21 cellular contexts compared by ENCODE assay signal in the genomic region with DNA sequence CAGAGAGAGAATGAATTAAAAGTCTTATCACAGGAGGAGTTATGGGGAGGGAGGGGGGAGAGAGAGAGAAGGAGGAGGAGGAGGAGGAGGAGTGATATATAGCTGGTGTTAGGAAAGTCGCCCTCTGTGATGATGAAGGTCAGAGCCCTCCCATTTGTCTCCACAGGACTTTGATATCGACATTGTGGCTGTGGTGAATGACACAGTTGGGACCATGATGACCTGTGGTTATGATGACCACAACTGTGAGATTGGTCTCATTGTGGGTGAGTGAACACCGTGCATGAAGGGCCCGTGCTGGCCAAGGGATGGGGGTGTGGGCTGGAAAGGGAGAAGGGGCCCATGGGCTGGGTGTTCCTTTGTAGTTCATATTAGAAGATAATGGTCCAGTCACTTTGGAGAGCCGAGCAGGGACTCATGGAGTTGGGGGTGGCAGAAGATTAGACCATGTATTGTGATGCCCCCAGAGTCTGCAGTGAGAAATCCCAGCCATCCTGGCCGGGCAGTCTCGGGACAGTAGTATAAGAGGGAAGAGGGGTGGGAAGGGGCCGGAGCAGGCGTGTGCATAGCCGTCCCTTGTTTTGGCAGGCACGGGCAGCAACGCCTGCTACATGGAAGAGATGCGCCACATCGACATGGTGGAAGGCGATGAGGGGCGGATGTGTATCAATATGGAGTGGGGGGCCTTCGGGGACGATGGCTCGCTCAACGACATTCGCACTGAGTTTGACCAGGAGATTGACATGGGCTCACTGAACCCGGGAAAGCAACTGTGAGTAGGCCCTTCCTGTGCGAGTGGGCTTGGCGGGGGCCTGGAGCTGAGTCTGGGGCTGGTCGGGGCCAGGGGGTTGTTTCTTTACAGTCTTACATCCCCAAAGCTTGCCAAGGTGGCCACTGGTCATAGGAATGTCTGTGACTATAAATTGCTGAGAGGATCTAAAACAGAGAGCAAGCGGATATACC. TPM values are rescaled to one million over a fixed set of nuclear protein-coding genes. Genes with fewer than 3 reads are reported as not detected.
DNase-seq lines count a peak whose midpoint lies in the region; ATAC-seq, FAIRE-seq and TF ChIP-seq lines count a peak whose summit lies in the region.
"Had no signal": no experiment of that assay in that cellular context is flagged by ENCODE, and none has a peak within 500 bp of the region (broad histone marks: within the 10 kb centered on the region; RNA-seq: fewer than 3 reads in every experiment).

No MANE protein-coding gene starts in this region.

- TF ChIP-seq POLR2A in vagina (IDR thresholded peaks at IDR 0.05), result no peak

- H3K4me3 Mint-ChIP-seq in MCF 10A (ENCODE audit: unreplicated experiment), result no peak overlapping the region
- no peak overlapping the region for H3K4me3 Mint-ChIP-seq in astrocyte (ENCODE audit: unreplicated experiment)
- H3K4me3 Mint-ChIP-seq in nephron progenitor cell, result no peak overlapping the region
- H3K4me3 Mint-ChIP-seq: activated CD4-positive, alpha-beta T cell treated with anti-CD3 and anti-CD28 coated beads, Interleukin-2, amount 10 ng/mL, durations not matched to agents 7 days and 5 days; activated T-cell treated with anti-CD3 and anti-CD28 coated beads, Interleukin-2, amount 50 U/mL, for 4 hours had no signal

- H3K79me2 ChIP-seq in mammary epithelial cell (ENCODE audit: insufficient read depth, low read length) (peaks cover 37% of the 10 kb centered on the region), astrocyte (ENCODE audit: insufficient read depth, low read length) (no peaks in the 10 kb centered on the region)

- intact Hi-C loops in MCF 10A (cut with micrococcal nuclease), result loop anchor here (10.0 kb wide), 1 partner anchor 111 kb away; no protein-coding TSS in a partner anchor
- intact Hi-C loops in mammary epithelial cell (cut with micrococcal nuclease), result no loop called here
- intact Hi-C loops in vagina (cut with DNase I), result loop anchor here (2.0 kb wide), 1 partner anchor 159 kb away; no protein-coding TSS in a partner anchor

- in situ Hi-C loops in mammary epithelial cell (cut with MboI; ENCODE audit: low sequenced_read_pairs in 2 of 2), result loop anchor here in 1 of 2 donors (10.0 kb wide), 1 partner anchor 169 kb away; no protein-coding TSS in a partner anchor

- DNase-seq in MCF 10A (ENCODE audit: unreplicated experiment) (no peak), mammary epithelial cell (no peak), astrocyte (ENCODE audit: low read depth) (no peak), nephron progenitor cell (no peak), vagina (ENCODE audit: extremely low spot score in 2 of 2) (no peak), GM03348 (ENCODE audit: low spot score) (no peak)
- DNase-seq: activated CD4-positive, alpha-beta T cell treated with anti-CD3 and anti-CD28 coated beads, Interleukin-2, amount 10 ng/mL, durations not matched to agents 7 days and 5 days; activated T-cell treated with anti-CD3 and anti-CD28 coated beads, Interleukin-2, amount 50 U/mL, for 4 hours; DND-41; foreskin keratinocyte; left cardiac atrium; NCI-H1436 treated with DMSO at 0.1 percent for 48 hours; Peyer's patch; stimulated activated CD4-positive, alpha-beta T cell treated with anti-CD3 and anti-CD28 coated beads, Interleukin-12 subunit alpha, Interleukin-12 subunit beta, amount 100 ng/mL, for 4 hours had no signal

- ATAC-seq in GM19397 (IDR thresholded peaks at IDR 0.05; ENCODE audit: unreplicated experiment) (no peak), HG02852 (IDR thresholded peaks at IDR 0.05; ENCODE audit: unreplicated experiment) (no peak)
- ATAC-seq: activated T-cell treated with anti-CD3 and anti-CD28 coated beads, Interleukin-2, amount 50 U/mL, for 4 hours; foreskin keratinocyte; SK-N-SH treated with all-trans-retinoic acid at 6 μM for 48 hours had no signal

- no peaks in the 10 kb centered on the region for H3K27me3 Mint-ChIP-seq in MCF 10A (ENCODE audit: insufficient read depth, unreplicated experiment)
- H3K27me3 Mint-ChIP-seq in astrocyte (ENCODE audit: low read depth, unreplicated experiment), result no peaks in the 10 kb centered on the region
- no peaks in the 10 kb centered on the region for H3K27me3 Mint-ChIP-seq in nephron progenitor cell (ENCODE audit: low read depth, poor library complexity)
- H3K27me3 Mint-ChIP-seq: activated CD4-positive, alpha-beta T cell treated with anti-CD3 and anti-CD28 coated beads, Interleukin-2, amount 10 ng/mL, durations not matched to agents 7 days and 5 days had no signal

- TF ChIP-seq CTCF in MCF 10A (IDR thresholded peaks at IDR 0.05; ENCODE audit: unreplicated experiment) (no peak), mammary epithelial cell (conservative IDR thresholded peaks at IDR 0.05 in 1 of 2, IDR thresholded peaks at IDR 0.05 in 1 of 2; ENCODE audit: extremely low read depth in 1 of 2, insufficient read depth in 1 of 2, low read depth in 1 of 2, low read length in 2 of 2) (no peak), astrocyte (IDR thresholded peaks at IDR 0.05; ENCODE audit: insufficient read depth, low read depth, low read length) (no peak), nephron progenitor cell (IDR thresholded peaks at IDR 0.05) (no peak), vagina (IDR thresholded peaks at IDR 0.05) (no peak)

- H4K20me1 ChIP-seq in mammary epithelial cell (ENCODE audit: insufficient read depth, low read length), result no peaks in the 10 kb centered on the region
- no peaks in the 10 kb centered on the region for H4K20me1 ChIP-seq in astrocyte (ENCODE audit: insufficient read depth, low read length)

- FAIRE-seq in astrocyte (lab: Jason Lieb, UNC), result no peak
- FAIRE-seq: endothelial cell of umbilical vein, TTC549 had no signal

- 97% methylated on average over 19 of the region's 26 CpGs for WGBS in mammary epithelial cell (ENCODE audit: low coverage, missing lambda C conversion rate)

- H3K9ac ChIP-seq in mammary epithelial cell (ENCODE audit: insufficient read depth, low read length), result no peak overlapping the region
- H3K9ac ChIP-seq in astrocyte (ENCODE audit: low read length), result no peak overlapping the region

- no peaks in the 10 kb centered on the region for H3K9me3 Mint-ChIP-seq in MCF 10A (ENCODE audit: unreplicated experiment)
- no peaks in the 10 kb centered on the region for H3K9me3 Mint-ChIP-seq in astrocyte (ENCODE audit: unreplicated experiment)
- H3K9me3 Mint-ChIP-seq in nephron progenitor cell, result no peaks in the 10 kb centered on the region
- H3K9me3 Mint-ChIP-seq: activated CD4-positive, alpha-beta T cell treated with anti-CD3 and anti-CD28 coated beads, Interleukin-2, amount 10 ng/mL, durations not matched to agents 7 days and 5 days; activated T-cell treated with anti-CD3 and anti-CD28 coated beads, Interleukin-2, amount 50 U/mL, for 4 hours had no signal

- H3K36me3 ChIP-seq in mammary epithelial cell (ENCODE audit: insufficient read depth, low read length) (peaks cover 44% of the 10 kb centered on the region), astrocyte (ENCODE audit: insufficient read depth, low read length) (peaks cover 7% of the 10 kb centered on the region), vagina (no peaks in the 10 kb centered on the region)

- H3K4me1 Mint-ChIP-seq in MCF 10A (ENCODE audit: insufficient read depth, unreplicated experiment), result peaks cover 20% of the 10 kb centered on the region
- H3K4me1 Mint-ChIP-seq in astrocyte (ENCODE audit: low read depth, unreplicated experiment), result no peaks in the 10 kb centered on the region
- H3K4me1 Mint-ChIP-seq in nephron progenitor cell, result peaks cover 44% of the 10 kb centered on the region

- H3K27ac ChIP-seq in mammary epithelial cell (ENCODE audit: insufficient read depth, low read depth, low read length) (no peak overlapping the region), astrocyte (ENCODE audit: low read depth, low read length) (no peak overlapping the region), vagina (peak overlapping the region; percentile 70)
- H3K27ac ChIP-seq: foreskin keratinocyte, psoas muscle had no signal

- H3K27me3 ChIP-seq in mammary epithelial cell (ENCODE audit: insufficient read depth, low read length) (no peaks in the 10 kb centered on the region), astrocyte (ENCODE audit: insufficient read depth, low read length) (no peaks in the 10 kb centered on the region), vagina (no peaks in the 10 kb centered on the region)
- H3K27me3 ChIP-seq: foreskin keratinocyte, Peyer's patch, tibial nerve had no signal

- no peaks in the 10 kb centered on the region for H3K4me1 ChIP-seq in mammary epithelial cell (ENCODE audit: insufficient read depth, low read length)
- no peaks in the 10 kb centered on the region for H3K4me1 ChIP-seq in astrocyte (ENCODE audit: insufficient read depth, low read length)
- H3K4me1 ChIP-seq in vagina, result no peaks in the 10 kb centered on the region
- H3K4me1 ChIP-seq: foreskin keratinocyte, tibial nerve had no signal

- no peak overlapping the region for H3K4me2 ChIP-seq in mammary epithelial cell (ENCODE audit: insufficient read depth, low read depth, low read length)
- no peak overlapping the region for H3K4me2 ChIP-seq in astrocyte (ENCODE audit: low read length)

- H3K4me3 ChIP-seq in mammary epithelial cell (replicated peaks in 1 of 3; ENCODE audit: insufficient read depth in 1 of 3, low read depth in 2 of 3, low read length in 3 of 3) (no peak overlapping the region), astrocyte (ENCODE audit: insufficient read depth, low read depth, low read length) (no peak overlapping the region), vagina (no peak overlapping the region)
- H3K4me3 ChIP-seq: Peyer's patch, psoas muscle, tibial nerve had no signal

- H3K36me3 Mint-ChIP-seq in MCF 10A (ENCODE audit: insufficient read depth, unreplicated experiment) (peaks cover 36% of the 10 kb centered on the region), astrocyte (ENCODE audit: low read depth, unreplicated experiment) (peaks cover 34% of the 10 kb centered on the region), nephron progenitor cell (ENCODE audit: low read depth) (peaks cover 84% of the 10 kb centered on the region)

- CTCF ChIA-PET in MCF 10A (lab: Yijun Ruan, JAX), result interaction anchor here (0.6 to 6.5 kb wide), 19 partner anchors 10 to 733 kb away, joined by 3 to 219 read pairs (median 13); partner anchors contain the start of gene HK2
- CTCF ChIA-PET in mammary epithelial cell (lab: Charles Lee; ENCODE audit: low non-redundant PET), result no interaction called here

- no peak overlapping the region for H2AFZ ChIP-seq in mammary epithelial cell (ENCODE audit: low read depth, low read length)
- no peak overlapping the region for H2AFZ ChIP-seq in astrocyte (ENCODE audit: low read depth, low read length)

- H3K27ac Mint-ChIP-seq in MCF 10A (ENCODE audit: low read depth, unreplicated experiment) (peak overlapping the region; percentile 52), astrocyte (ENCODE audit: unreplicated experiment) (peak overlapping the region; percentile 3), nephron progenitor cell (peak overlapping the region; percentile 57)
- H3K27ac Mint-ChIP-seq: activated CD4-positive, alpha-beta T cell treated with anti-CD3 and anti-CD28 coated beads, Interleukin-2, amount 10 ng/mL, durations not matched to agents 7 days and 5 days had no signal

- POLR2A ChIA-PET in MCF 10A (lab: Yijun Ruan, JAX), result interaction anchor here (0.7 to 4.0 kb wide), 15 partner anchors 9 to 183 kb away, joined by 3 to 38 read pairs (median 4); partner anchors contain the start of gene HK2

- dilution Hi-C loops in mammary epithelial cell (cut with HindIII; ENCODE audit: low sequenced_read_pairs), result no loop called here

- BruUV-seq in MCF 10A (replicated peaks; lab: Mats Ljungman, UMichigan), result no TSS peak
- no TSS peak for BruUV-seq in mammary epithelial cell (replicated peaks; lab: Mats Ljungman, UMichigan)

- no peaks in the 10 kb centered on the region for H3K9me3 ChIP-seq in mammary epithelial cell (replicated peaks; ENCODE audit: insufficient read depth, low read length)
- no peaks in the 10 kb centered on the region for H3K9me3 ChIP-seq in astrocyte (ENCODE audit: insufficient read depth, low read depth, low read length)
- no peaks in the 10 kb centered on the region for H3K9me3 ChIP-seq in vagina
- H3K9me3 ChIP-seq: Peyer's patch, psoas muscle, tibial nerve had no signal

RNA-seq across cellular contexts. Expression of gene HK2, which starts 40.0 kb away (rescaled TPM):
- total RNA-seq in MCF 10A (2022), result 40.4 and 47.8 TPM in 2 replicates
- total RNA-seq in mammary epithelial cell, result 10 to 100 TPM; 13.0 to 56.1 TPM
- polyA plus RNA-seq in mammary epithelial cell, result 41.0 TPM
- 131 TPM for polyA minus RNA-seq in mammary epithelial cell
- total RNA-seq in astrocyte, result 46.2 and 46.7 TPM in 2 replicates
- 5.4 TPM for total RNA-seq in vagina

Comparison
In these comparisons a context has a peak if more than half of its experiments do, and no peak if none do; other contexts are left out.
1. H3K27ac Mint-ChIP-seq: peak in every context shown above with its lines; median percentile 57 in nephron progenitor cell; 52 in MCF 10A; 3 in astrocyte.